Comparison of ENCODE assay signal across 19 cellular contexts in the genomic region with DNA sequence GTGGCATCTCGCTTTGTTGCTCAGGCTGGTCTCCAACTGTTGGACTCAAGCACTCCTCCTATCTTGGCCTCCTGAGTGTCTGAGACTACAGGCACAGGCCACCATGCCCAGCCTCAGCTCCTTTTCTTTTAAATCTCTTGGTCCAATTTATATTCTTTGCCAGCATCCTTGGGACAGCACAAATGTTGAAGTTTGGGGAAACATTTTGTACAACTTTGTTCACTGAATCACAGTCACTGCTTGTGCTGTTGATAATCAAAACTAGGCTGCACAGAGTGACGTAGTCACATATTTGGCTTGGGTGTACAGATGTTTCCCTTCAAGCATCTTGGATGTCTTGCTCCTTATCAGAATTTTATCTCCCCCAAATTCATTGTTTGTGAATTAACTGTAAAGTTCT. TPM values are rescaled to one million over a fixed set of nuclear protein-coding genes. Genes with fewer than 3 reads are reported as not detected.
A peak's percentile ranks its signal among the peaks of the same experiment; 100 is the strongest.
DNase-seq lines count a peak whose midpoint lies in the region; ATAC-seq, FAIRE-seq and TF ChIP-seq lines count a peak whose summit lies in the region.
"Had no signal": no experiment of that assay in that cellular context is flagged by ENCODE, and none has a peak within 500 bp of the region (broad histone marks: within the 10 kb centered on the region; RNA-seq: fewer than 3 reads in every experiment).

No MANE protein-coding gene starts in this region.

- H3K9me3 Mint-ChIP-seq in astrocyte (ENCODE audit: unreplicated experiment), result no peaks in the 10 kb centered on the region
- H3K9me3 Mint-ChIP-seq in osteocyte (ENCODE audit: unreplicated experiment), result no peaks in the 10 kb centered on the region
- H3K9me3 Mint-ChIP-seq in Calu3 (ENCODE audit: low read depth, unreplicated experiment), result no peaks in the 10 kb centered on the region
- H3K9me3 Mint-ChIP-seq: H9, neural crest cell had no signal

- CTCF ChIA-PET in Calu3 (lab: Charles Lee), result interaction anchor here (0.9 to 2.5 kb wide), 8 partner anchors 8 to 31 kb away, joined by 3 to 33 read pairs (median 4); a partner anchor contains a TSS

- H3K4me1 ChIP-seq in astrocyte (ENCODE audit: insufficient read depth, low read length) (no peaks in the 10 kb centered on the region), heart right ventricle (peaks cover 4 to 39% (median 26%) of the 10 kb centered on the region in 9 donors), psoas muscle (no peaks in the 10 kb centered on the region)

- H3K27me3 Mint-ChIP-seq in astrocyte (ENCODE audit: low read depth, unreplicated experiment) (no peaks in the 10 kb centered on the region), osteocyte (ENCODE audit: unreplicated experiment) (no peaks in the 10 kb centered on the region), Calu3 (ENCODE audit: unreplicated experiment) (no peaks in the 10 kb centered on the region)

- TF ChIP-seq CTCF in astrocyte (IDR thresholded peaks at IDR 0.05; ENCODE audit: insufficient read depth, low read depth, low read length) (no peak), heart right ventricle (IDR thresholded peaks at IDR 0.05) (no peak), psoas muscle (IDR thresholded peaks at IDR 0.05) (no peak), osteocyte (IDR thresholded peaks at IDR 0.05) (no peak), Calu3 (IDR thresholded peaks at IDR 0.05; ENCODE audit: unreplicated experiment) (no peak)

- H3K36me3 ChIP-seq in astrocyte (ENCODE audit: insufficient read depth, low read length) (no peaks in the 10 kb centered on the region), heart right ventricle (no peaks in the 10 kb centered on the region), psoas muscle (ENCODE audit: insufficient read depth in 1 of 2, low read depth in 1 of 2) (no peaks in the 10 kb centered on the region)
- H3K36me3 ChIP-seq: MG63 had no signal

- DNase-seq in AG08396 (ENCODE audit: low spot score) (peak; percentile 22), astrocyte (ENCODE audit: low read depth) (peak; percentile 35), heart right ventricle (no peak), sciatic nerve (ENCODE audit: low spot score) (no peak), NCI-H128 (lab: John Stamatoyannopoulos, UW; ENCODE audit: unreplicated experiment) (no peak), psoas muscle (no peak), osteocyte (ENCODE audit: extremely low spot score, unreplicated experiment) (no peak), Calu3 (no peak)
- DNase-seq: activated effector memory CD4-positive, alpha-beta T cell treated with Interleukin-2 at 50 U/mL for 16 hours; Caco-2; GDM1; H9; MG63; NCI-H2081; NCI-H69 had no signal

- H3K79me2 ChIP-seq in astrocyte (ENCODE audit: insufficient read depth, low read length), result peaks cover 3% of the 10 kb centered on the region

- H3K36me3 Mint-ChIP-seq in astrocyte (ENCODE audit: low read depth, unreplicated experiment) (no peaks in the 10 kb centered on the region), osteocyte (ENCODE audit: unreplicated experiment) (no peaks in the 10 kb centered on the region), Calu3 (ENCODE audit: insufficient read depth, unreplicated experiment) (no peaks in the 10 kb centered on the region)

- H3K27ac Mint-ChIP-seq in astrocyte (ENCODE audit: unreplicated experiment), result no peak overlapping the region
- H3K27ac Mint-ChIP-seq in osteocyte (ENCODE audit: unreplicated experiment), result no peak overlapping the region
- H3K27ac Mint-ChIP-seq in Calu3 (ENCODE audit: unreplicated experiment), result no peak overlapping the region
- H3K27ac Mint-ChIP-seq: H9 had no signal

- H3K9me3 ChIP-seq in astrocyte (ENCODE audit: insufficient read depth, low read depth, low read length) (no peaks in the 10 kb centered on the region), heart right ventricle (no peaks in the 10 kb centered on the region), psoas muscle (no peaks in the 10 kb centered on the region)
- H3K9me3 ChIP-seq: Caco-2, MG63 had no signal

- FAIRE-seq in astrocyte (lab: Jason Lieb, UNC), result no peak
- FAIRE-seq: GM12892 had no signal

- ATAC-seq in heart right ventricle, result peak; percentile 61 to 89 (median 83)
- peak; percentile 89 for ATAC-seq in sciatic nerve
- no peak for ATAC-seq in psoas muscle
- ATAC-seq: esophagus mucosa, Panc1 had no signal

- H3K9ac ChIP-seq in astrocyte (ENCODE audit: low read length), result no peak overlapping the region

- no peaks in the 10 kb centered on the region for H3K27me3 ChIP-seq in astrocyte (ENCODE audit: insufficient read depth, low read length)
- H3K27me3 ChIP-seq in heart right ventricle, result no peaks in the 10 kb centered on the region
- no peaks in the 10 kb centered on the region for H3K27me3 ChIP-seq in psoas muscle (ENCODE audit: insufficient read depth in 3 of 3, low read length in 2 of 3)
- H3K27me3 ChIP-seq: MG63 had no signal

- no peak overlapping the region for H3K4me2 ChIP-seq in astrocyte (ENCODE audit: low read length)

- intact Hi-C loops in heart right ventricle (cut with DNase I) (no loop called here), sciatic nerve (cut with DNase I) (no loop called here), psoas muscle (cut with DNase I) (no loop called here), Calu3 (cut with micrococcal nuclease; ENCODE audit: unreplicated experiment) (loop anchor here (2.0 kb wide), 1 partner anchor 14 kb away; no protein-coding TSS in a partner anchor)

- H4K20me1 ChIP-seq in astrocyte (ENCODE audit: insufficient read depth, low read length), result no peaks in the 10 kb centered on the region

- no TSS peak for BruUV-seq in Calu3 (replicated peaks; lab: Mats Ljungman, UMichigan)

- 42 to 56% methylated on average over 2 of the region's 2 CpGs for whole genome bisulfite sequencing in heart right ventricle, 2 donors
- WGBS in psoas muscle, 3 donors, result 64 to 81% (median 71%) methylated on average over 2 of the region's 2 CpGs

- H3K4me1 Mint-ChIP-seq in astrocyte (ENCODE audit: low read depth, unreplicated experiment) (peaks cover 22% of the 10 kb centered on the region), osteocyte (ENCODE audit: unreplicated experiment) (peaks cover 27% of the 10 kb centered on the region), Calu3 (ENCODE audit: low read depth, unreplicated experiment) (peaks cover 62% of the 10 kb centered on the region)
- H3K4me1 Mint-ChIP-seq: neural crest cell had no signal

- H3K4me3 Mint-ChIP-seq in astrocyte (ENCODE audit: unreplicated experiment) (no peak overlapping the region), osteocyte (ENCODE audit: unreplicated experiment) (no peak overlapping the region), Calu3 (ENCODE audit: low read depth, unreplicated experiment) (no peak overlapping the region)
- H3K4me3 Mint-ChIP-seq: H9, neural crest cell had no signal

- H3K27ac ChIP-seq in astrocyte (ENCODE audit: low read depth, low read length), result no peak overlapping the region
- H3K27ac ChIP-seq in heart right ventricle, result peak overlapping the region in 9 of 10 donors; percentile 34 to 73 (median 51)
- H3K27ac ChIP-seq in psoas muscle, result no peak overlapping the region

- no peak overlapping the region for H3K4me3 ChIP-seq in astrocyte (ENCODE audit: insufficient read depth, low read depth, low read length)
- no peak overlapping the region for H3K4me3 ChIP-seq in heart right ventricle
- H3K4me3 ChIP-seq in psoas muscle, result no peak overlapping the region
- H3K4me3 ChIP-seq: MG63 had no signal

- no peak overlapping the region for H2AFZ ChIP-seq in astrocyte (ENCODE audit: low read depth, low read length)

RNA-seq across cellular contexts. Expression of a gene that starts 17.8 kb away (rescaled TPM):
- total RNA-seq in astrocyte, result 19.1 and 21.3 TPM in 2 replicates
- total RNA-seq in heart right ventricle, result 10 to 100 TPM in 1 of 10 donors, 1 to 10 TPM in 9; 1.2 to 10.3 (median 4.1) TPM
- 1 to 10 TPM; 3.1 to 8.2 TPM for polyA plus RNA-seq in heart right ventricle
- 20.8 TPM for total RNA-seq in sciatic nerve
- total RNA-seq in psoas muscle, result 1 to 10 TPM in 1 of 4 donors, under 1 TPM in 3; 0.34 to 1.0 (median 0.81) TPM
- polyA plus RNA-seq in psoas muscle, result under 1 TPM; 0.11 to 0.83 (median 0.44) TPM
- total RNA-seq in osteocyte, result 14.9 and 16.0 TPM in 2 replicates
- 88.4 and 92.4 TPM in 2 replicates for total RNA-seq in Calu3 (2022)

Comparison
In these comparisons a context has a peak if more than half of its experiments do, and no peak if none do; other contexts are left out.
1. DNase-seq: peak in AG08396 (single experiment) and astrocyte (single experiment); none in heart right ventricle (0 of 2), sciatic nerve (single experiment), NCI-H128 (single experiment), psoas muscle (0 of 2), osteocyte (single experiment) and Calu3 (single experiment).
2. H3K27ac ChIP-seq: peak in heart right ventricle (9 of 10); none in astrocyte (single experiment) and psoas muscle (single experiment).
3. ATAC-seq: peak in heart right ventricle (8 of 8) and sciatic nerve (single experiment); none in psoas muscle (0 of 4).